In genomic region chr3:3110299-3110630, GRCh38 we compare ENCODE assay signal across 8 cellular contexts. TPM values are rescaled to one million over a fixed set of nuclear protein-coding genes. Genes with fewer than 3 reads are reported as not detected.
DNase-seq lines count a peak whose midpoint lies in the region; ATAC-seq lines count a peak whose summit lies in the region.

IL5RA (minus strand) TSS chr3:3110374; CDS start chr3:3104984, 5,390 bp downstream.

- no peaks in the 10 kb centered on the region for H3K27me3 ChIP-seq in mononuclear cell (ENCODE audit: insufficient read depth, low read length)

- ATAC-seq in GM18520 (IDR thresholded peaks at IDR 0.05; ENCODE audit: unreplicated experiment) (peak; percentile 37), HG03025 (IDR thresholded peaks at IDR 0.05; ENCODE audit: low FRiP score, unreplicated experiment) (peak; percentile 46)

- H3K9me3 ChIP-seq in mononuclear cell (ENCODE audit: low read depth, low read length), result no peaks in the 10 kb centered on the region

- peaks cover 6% of the 10 kb centered on the region for H3K4me1 ChIP-seq in mononuclear cell (ENCODE audit: insufficient read depth, low read length)

- peak within 1 kb of the TSS; percentile 15 for H3K4me3 ChIP-seq in mononuclear cell (ENCODE audit: low read length)

- DNase-seq in T-helper 22 cell (ENCODE audit: low read depth), result peak; percentile 13
- no peak for DNase-seq in SHP77 (lab: John Stamatoyannopoulos, UW)
- no peak for DNase-seq in Ammon's horn (ENCODE audit: low spot score)
- DNase-seq in activated effector memory CD4-positive, alpha-beta T cell treated with Interleukin-2 at 50 U/mL for 16 hours, result no peak
- DNase-seq in GM03348 (ENCODE audit: low spot score), result no peak

RNA-seq across cellular contexts. Expression of gene IL5RA, which starts in this region (rescaled TPM):
- 4.4 TPM for total RNA-seq in mononuclear cell
